ENCODE assay signal across 1 cellular context in genomic region chr17:42609182-42609813, GRCh38.
TF ChIP-seq lines count a peak whose summit lies in the region.

RETREG3 (minus strand) TSS chr17:42609374; CDS start chr17:42609324, 50 bp downstream.
TUBG1 (plus strand) TSS chr17:42609683; CDS start chr17:42609738, 55 bp downstream.

TF ChIP-seq in HEK293, 187 proteins besides CTCF, POLR2A, EP300 and RAD21 (continued from another document and continues in another):
- TF ChIP-seq ZBTB6 (tag by site-specific recombination; IDR thresholded peaks at IDR 0.05), result no peak
- no peak for TF ChIP-seq MZF1 (tag by site-specific recombination; IDR thresholded peaks at IDR 0.05; ENCODE audit: borderline replicate concordance)
- no peak for TF ChIP-seq ATF2 (tag by site-specific recombination; IDR thresholded peaks at IDR 0.05; ENCODE audit: low read depth)
- no peak for TF ChIP-seq ZNF157 (tag by site-specific recombination; IDR thresholded peaks at IDR 0.05)
- TF ChIP-seq REST (tag by site-specific recombination; IDR thresholded peaks at IDR 0.05), result no peak
- TF ChIP-seq ZFP41 (tag by site-specific recombination; IDR thresholded peaks at IDR 0.05; ENCODE audit: borderline replicate concordance), result no peak
- TF ChIP-seq ZNF133 (tag by site-specific recombination; IDR thresholded peaks at IDR 0.05), result no peak
- no peak for TF ChIP-seq TCF7L2 (IDR thresholded peaks at IDR 0.05; ENCODE audit: borderline replicate concordance, low read depth, low read length)
- TF ChIP-seq ZXDB (tag by site-specific recombination; IDR thresholded peaks at IDR 0.05), result no peak
- TF ChIP-seq SP3 (tag by site-specific recombination; IDR thresholded peaks at IDR 0.05), result peak; percentile 77
- no peak for TF ChIP-seq GFI1B (tag by site-specific recombination; IDR thresholded peaks at IDR 0.05)
- no peak for TF ChIP-seq ZNF132 (tag by site-specific recombination; IDR thresholded peaks at IDR 0.05; ENCODE audit: borderline replicate concordance)
- no peak for TF ChIP-seq GLI2 (tag by site-specific recombination; IDR thresholded peaks at IDR 0.05; ENCODE audit: borderline replicate concordance, low read depth)
- TF ChIP-seq ZBTB44 (tag by site-specific recombination; IDR thresholded peaks at IDR 0.05), result no peak
- TF ChIP-seq ZNF24 (tag by site-specific recombination; IDR thresholded peaks at IDR 0.05), result no peak
- TF ChIP-seq ZNF391 (tag by site-specific recombination; IDR thresholded peaks at IDR 0.05; ENCODE audit: borderline replicate concordance, low read depth), result 0 out of 2 replicates have a peak, but pooled peaks have one; percentile 48
- TF ChIP-seq TSHZ1 (tag by site-specific recombination; IDR thresholded peaks at IDR 0.05; ENCODE audit: borderline replicate concordance), result no peak
- no peak for TF ChIP-seq ZNF518A (tag by site-specific recombination; conservative IDR thresholded peaks at IDR 0.05; ENCODE audit: low read depth)
- no peak; the same call in 1 of the 2 replicates for TF ChIP-seq PRDM10 (tag by site-specific recombination; IDR thresholded peaks at IDR 0.05)
- TF ChIP-seq ZNF335 (tag by site-specific recombination; conservative IDR thresholded peaks at IDR 0.05), result peak; percentile 65
- TF ChIP-seq ZNF354C (tag by site-specific recombination; IDR thresholded peaks at IDR 0.05; ENCODE audit: borderline replicate concordance, low read depth), result no peak
- TF ChIP-seq ZNF366 (tag by site-specific recombination; conservative IDR thresholded peaks at IDR 0.05), result no peak
- no peak for TF ChIP-seq ZNF558 (tag by site-specific recombination; IDR thresholded peaks at IDR 0.05)
- peak; percentile 32; the same call in 1 of the 2 replicates for TF ChIP-seq KLF8 (tag by site-specific recombination; IDR thresholded peaks at IDR 0.05)
- TF ChIP-seq SALL2 (tag by site-specific recombination; IDR thresholded peaks at IDR 0.05; ENCODE audit: borderline replicate concordance), result no peak
- no peak for TF ChIP-seq ZBTB49 (tag by site-specific recombination; IDR thresholded peaks at IDR 0.05; ENCODE audit: low read depth)
- TF ChIP-seq BCL6B (tag by site-specific recombination; IDR thresholded peaks at IDR 0.05), result no peak
